In the genomic region with DNA sequence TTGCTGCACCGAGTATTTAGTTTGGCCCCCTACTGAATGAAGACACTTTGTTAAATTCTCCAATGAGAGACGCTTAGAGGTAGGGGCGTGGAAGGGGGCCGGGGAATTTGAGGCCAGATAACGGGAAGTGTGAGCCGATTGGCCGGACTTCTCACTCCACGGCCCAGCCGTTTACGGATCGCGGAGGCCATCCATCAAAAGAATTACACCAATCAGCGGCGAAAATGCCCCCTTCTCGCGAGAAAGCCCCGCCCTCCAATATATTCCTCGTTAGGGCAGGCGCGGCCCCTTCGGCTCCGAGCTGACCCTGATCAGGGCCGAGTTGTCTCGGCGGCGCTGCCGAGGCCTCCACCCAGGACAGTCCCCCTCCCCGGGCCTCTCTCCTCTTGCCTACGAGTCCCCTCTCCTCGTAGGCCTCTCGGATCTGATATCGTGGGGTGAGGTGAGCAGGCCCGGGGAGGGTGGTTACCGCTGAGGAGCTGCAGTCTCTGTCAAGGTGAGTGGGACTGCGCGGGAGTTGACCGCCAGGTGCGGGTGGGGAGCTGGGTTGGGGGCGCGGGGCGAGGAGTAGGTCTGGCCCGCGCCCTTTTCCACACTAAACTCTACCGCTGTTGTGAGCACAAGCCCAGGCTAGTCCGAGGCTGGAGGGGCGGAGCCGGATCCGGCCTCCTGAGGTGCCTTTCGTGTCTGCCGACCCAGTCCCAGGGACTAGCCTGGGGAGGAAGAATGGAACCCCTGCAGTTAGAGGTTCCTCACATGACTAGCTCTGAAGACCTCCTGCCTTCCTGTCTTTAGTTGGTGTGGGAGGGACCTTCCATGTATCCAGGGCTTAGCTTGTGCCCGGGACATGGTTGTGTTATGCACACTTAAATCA, we compare ENCODE assay signal across 8 cellular contexts. TPM values are rescaled to one million over a fixed set of nuclear protein-coding genes. Genes with fewer than 3 reads are reported as not detected.
A peak's percentile ranks its signal among the peaks of the same experiment; 100 is the strongest.
DNase-seq lines count a peak whose midpoint lies in the region; ATAC-seq and TF ChIP-seq lines count a peak whose summit lies in the region.

A gene with protein sequence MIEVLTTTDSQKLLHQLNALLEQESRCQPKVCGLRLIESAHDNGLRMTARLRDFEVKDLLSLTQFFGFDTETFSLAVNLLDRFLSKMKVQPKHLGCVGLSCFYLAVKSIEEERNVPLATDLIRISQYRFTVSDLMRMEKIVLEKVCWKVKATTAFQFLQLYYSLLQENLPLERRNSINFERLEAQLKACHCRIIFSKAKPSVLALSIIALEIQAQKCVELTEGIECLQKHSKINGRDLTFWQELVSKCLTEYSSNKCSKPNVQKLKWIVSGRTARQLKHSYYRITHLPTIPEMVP (plus strand): TSS at position 287 of the 874 bp plus-strand sequence. CDS start 1,662 bp downstream, outside the sequence.

- TF ChIP-seq CTCF in LNCaP clone FGC (IDR thresholded peaks at IDR 0.05; ENCODE audit: control insufficient read depth, extremely low read depth, insufficient read depth) (no peak), fibroblast of mammary gland (conservative IDR thresholded peaks at IDR 0.05; ENCODE audit: control insufficient read depth, insufficient read depth, low read depth, low read length) (no peak)

- DNase-seq in EH (ENCODE audit: low read depth) = peak; percentile 98
- DNase-seq in GOT3 (lab: John Stamatoyannopoulos, UW) = peak; percentile 89
- peak; percentile 97 for DNase-seq in LNCaP clone FGC (ENCODE audit: low read depth)
- DNase-seq in activated T-helper 9 cell treated with anti-CD3 and anti-CD28 coated beads, Interleukin-2, amount 50 U/mL, for 16 hours (ENCODE audit: low read depth) = peak; percentile 78
- DNase-seq in fibroblast of mammary gland (ENCODE audit: low read depth) = peak; percentile 95
- peak; percentile 67 to 94 (median 86) for DNase-seq in naive thymus-derived CD8-positive, alpha-beta T cell
- peak; percentile 75 to 87 (median 82) for DNase-seq in stimulated activated naive CD4-positive, alpha-beta T cell (lab: John Stamatoyannopoulos, UW)

- peak; percentile 95 to 96 for ATAC-seq in naive thymus-derived CD8-positive, alpha-beta T cell

- H3K27me3 Mint-ChIP-seq in naive thymus-derived CD8-positive, alpha-beta T cell = peaks cover 0 to 9% (median 0%) of the 10 kb centered on the region in 5 donors

- POLR2A ChIA-PET in naive thymus-derived CD8-positive, alpha-beta T cell (lab: Charles Lee) = interaction anchor here (0.7 to 5.9 kb wide), 7 partner anchors 12 to 68 kb away, joined by 3 to 79 read pairs (median 4); a partner anchor contains a TSS

- peaks cover 2 to 26% (median 6%) of the 10 kb centered on the region in 3 donors for H3K36me3 Mint-ChIP-seq in naive thymus-derived CD8-positive, alpha-beta T cell

- H3K4me3 Mint-ChIP-seq in naive thymus-derived CD8-positive, alpha-beta T cell = peak within 1 kb of the TSS; percentile 87 to 97 (median 94)

- H3K4me3 ChIP-seq in LNCaP clone FGC (ENCODE audit: low read depth, low read length) = peak within 1 kb of the TSS; percentile 68
- H3K4me3 ChIP-seq in fibroblast of mammary gland (ENCODE audit: control insufficient read depth, low read depth, low read length) = peak within 1 kb of the TSS; percentile 92

- H3K9me3 Mint-ChIP-seq in naive thymus-derived CD8-positive, alpha-beta T cell = no peaks in the 10 kb centered on the region

- peak within 1 kb of the TSS; percentile 88 to 97 (median 94) for H3K27ac Mint-ChIP-seq in naive thymus-derived CD8-positive, alpha-beta T cell

- H3K4me1 Mint-ChIP-seq in naive thymus-derived CD8-positive, alpha-beta T cell = peaks cover 23 to 48% (median 43%) of the 10 kb centered on the region in 4 donors

- TF ChIP-seq POLR2A in Raji (IDR thresholded peaks at IDR 0.05; ENCODE audit: insufficient read depth, low read depth, low read length) = peak; percentile 92

RNA-seq across cellular contexts. Expression of the gene that starts here (rescaled TPM):
- 100 to 1,000 TPM; 139 to 146 TPM for total RNA-seq in naive thymus-derived CD8-positive, alpha-beta T cell
- 100 to 1,000 TPM; 129 to 167 (median 135) TPM for polyA plus RNA-seq in naive thymus-derived CD8-positive, alpha-beta T cell

Comparison
In these comparisons a context has a peak if more than half of its experiments do, and no peak if none do; other contexts are left out.
1. Peak in every context shown above with its lines: DNase-seq, ATAC-seq and H3K4me3 ChIP-seq.